Comparison of ENCODE assay signal across 11 cellular contexts in genomic region chr10:42977032-42977416, GRCh38.
"Had no signal": no experiment of that assay in that cellular context is flagged by ENCODE, and none has a peak within 500 bp of the region (broad histone marks: within the 10 kb centered on the region; RNA-seq: fewer than 3 reads in every experiment).

No MANE protein-coding gene starts in this region.

- H3K4me1 Mint-ChIP-seq: activated naive CD4-positive, alpha-beta T cell treated with anti-CD3 and anti-CD28 coated beads, Interleukin-2, amount 50 U/mL, for 24 hours had no signal

- H3K27me3 ChIP-seq: ovary had no signal

- H3K36me3 Mint-ChIP-seq: activated naive CD4-positive, alpha-beta T cell treated with anti-CD3 and anti-CD28 coated beads, Interleukin-2, amount 50 U/mL, for 24 hours had no signal

- H3K4me3 ChIP-seq: ovary had no signal

- H3K27ac Mint-ChIP-seq: activated naive CD4-positive, alpha-beta T cell treated with anti-CD3 and anti-CD28 coated beads, Interleukin-2, amount 50 U/mL, for 24 hours; nephron progenitor cell had no signal

- DNase-seq: activated effector memory CD4-positive, alpha-beta T cell treated with Interleukin-2 at 50 U/mL for 16 hours; anterior cingulate cortex; dermis blood vessel endothelial cell; nephron progenitor cell; stimulated activated CD4-positive, alpha-beta T cell treated with anti-CD3 and anti-CD28 coated beads, Interleukin-15, amount 100 ng/mL, for 24 hours; stimulated activated CD4-positive, alpha-beta T cell treated with anti-CD3 and anti-CD28 coated beads, Interleukin-4, amount 100 ng/mL, for 24 hours; T-helper 9 cell; trophoblast cell; WERI-Rb-1 had no signal

- H3K4me3 Mint-ChIP-seq: activated naive CD4-positive, alpha-beta T cell treated with anti-CD3 and anti-CD28 coated beads, Interleukin-2, amount 50 U/mL, for 24 hours; nephron progenitor cell had no signal

- H3K9me3 Mint-ChIP-seq: activated naive CD4-positive, alpha-beta T cell treated with anti-CD3 and anti-CD28 coated beads, Interleukin-2, amount 50 U/mL, for 24 hours; nephron progenitor cell had no signal

- H3K36me3 ChIP-seq: ovary, WERI-Rb-1 had no signal

- H3K27me3 Mint-ChIP-seq: activated naive CD4-positive, alpha-beta T cell treated with anti-CD3 and anti-CD28 coated beads, Interleukin-2, amount 50 U/mL, for 24 hours had no signal

- H3K9me3 ChIP-seq: ovary had no signal

- H3K27ac ChIP-seq: ovary, WERI-Rb-1 had no signal
